Comparison of ENCODE assay signal across 8 cellular contexts in the genomic region with DNA sequence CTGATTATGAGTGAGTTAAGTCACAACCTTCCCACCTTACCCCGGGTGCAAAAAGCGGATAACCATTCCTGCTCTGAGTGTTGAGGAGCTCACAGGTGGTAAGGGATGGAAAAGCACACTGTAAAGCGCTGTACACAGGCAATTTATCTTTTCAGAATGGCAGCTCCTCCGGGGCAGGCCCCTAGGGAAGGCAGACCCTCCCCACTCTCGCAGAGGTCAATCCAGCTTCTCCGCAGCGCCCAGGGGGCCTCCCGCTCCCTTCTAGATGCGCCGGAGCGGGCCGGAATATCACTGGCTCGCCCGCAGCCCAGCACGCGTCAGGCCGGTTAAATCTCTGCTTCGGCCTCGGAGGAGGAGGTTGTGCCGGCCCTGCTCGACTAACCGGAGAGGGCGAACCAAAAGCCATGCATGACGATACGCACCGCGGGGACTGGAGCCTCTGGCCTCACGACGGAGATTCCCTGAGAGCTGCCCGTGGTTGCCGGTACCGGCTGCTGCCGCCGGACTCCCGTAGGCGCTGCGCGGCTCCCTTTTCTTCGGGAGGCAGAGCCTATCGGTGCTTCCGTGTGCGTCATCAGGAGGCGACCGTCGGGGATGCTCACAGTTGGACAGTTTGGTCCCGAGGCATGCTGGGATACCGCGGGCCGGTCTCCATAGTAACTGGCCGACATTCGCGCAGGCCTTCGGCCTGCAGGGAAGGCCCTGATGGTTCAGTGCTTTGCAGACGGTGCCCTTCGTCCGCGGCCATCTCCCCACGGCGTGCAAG. TPM values are rescaled to one million over a fixed set of nuclear protein-coding genes. Genes with fewer than 3 reads are reported as not detected.
A peak's percentile ranks its signal among the peaks of the same experiment; 100 is the strongest.
DNase-seq lines count a peak whose midpoint lies in the region; ATAC-seq lines count a peak whose summit lies in the region.

Gene BRMS1 (minus strand): TSS at position 555 of the 766 bp plus-strand sequence. CDS start 2,870 bp downstream, outside the sequence.

- H3K36me3 Mint-ChIP-seq in CD8-positive, alpha-beta memory T cell = peaks cover 4 to 49% (median 8%) of the 10 kb centered on the region in 3 donors

- POLR2A ChIA-PET in CD8-positive, alpha-beta memory T cell (lab: Charles Lee) = interaction anchor here (0.6 to 1.8 kb wide), 6 partner anchors 18 to 498 kb away, joined by 3 to 8 read pairs (median 6); partner anchors contain the start of genes CD248, RBM4 and SLC29A2
- POLR2A ChIA-PET in activated CD8-positive, alpha-beta memory T cell treated with anti-CD3 and anti-CD28 coated beads for 36 hours (lab: Charles Lee) = interaction anchor here (0.6 to 2.0 kb wide), 5 partner anchors 27 to 402 kb away, joined by 3 to 7 read pairs (median 5); partner anchors contain the start of gene CD248

- H3K4me1 ChIP-seq in CD8-positive, alpha-beta memory T cell (ENCODE audit: insufficient read depth, low read length) = peaks cover 45% of the 10 kb centered on the region
- H3K4me1 ChIP-seq in effector memory CD4-positive, alpha-beta T cell (ENCODE audit: control insufficient read depth, insufficient read depth, low read length, poor library complexity, severe bottlenecking) = peaks cover 27% of the 10 kb centered on the region

- ATAC-seq in GM19468 (IDR thresholded peaks at IDR 0.05; ENCODE audit: extremely low read depth, unreplicated experiment) = peak; percentile 48

- H3K4me3 Mint-ChIP-seq in CD8-positive, alpha-beta memory T cell = peak within 1 kb of the TSS; percentile 96 to 100 (median 97)

- no peaks in the 10 kb centered on the region for H3K27me3 ChIP-seq in CD8-positive, alpha-beta memory T cell (ENCODE audit: insufficient read depth, low read length, poor library complexity, severe bottlenecking)
- H3K27me3 ChIP-seq in effector memory CD4-positive, alpha-beta T cell (replicated peaks; ENCODE audit: control insufficient read depth, insufficient read depth, low read length, poor library complexity, severe bottlenecking) = no peaks in the 10 kb centered on the region

- peaks cover 0 to 4% (median 0%) of the 10 kb centered on the region in 5 donors for H3K9me3 Mint-ChIP-seq in CD8-positive, alpha-beta memory T cell

- CTCF ChIA-PET in CD8-positive, alpha-beta memory T cell (lab: Charles Lee) = interaction anchor here (0.7 to 8.6 kb wide), 9 partner anchors 8 to 44 kb away, joined by 3 to 72 read pairs (median 6); partner anchors contain the start of genes RIN1 and SLC29A2
- CTCF ChIA-PET in activated CD8-positive, alpha-beta memory T cell treated with anti-CD3 and anti-CD28 coated beads for 36 hours (lab: Charles Lee) = interaction anchor here (0.6 to 5.4 kb wide), 12 partner anchors 9 to 277 kb away, joined by 3 to 36 read pairs (median 3); partner anchors contain the start of genes MRPL11, RIN1, SLC29A2 and YIF1A

- peak within 1 kb of the TSS; percentile 96 to 99 (median 98) for H3K27ac Mint-ChIP-seq in CD8-positive, alpha-beta memory T cell

- peaks cover 22% of the 10 kb centered on the region for H3K36me3 ChIP-seq in CD8-positive, alpha-beta memory T cell (ENCODE audit: insufficient read depth, low read length)
- peaks cover 24% of the 10 kb centered on the region for H3K36me3 ChIP-seq in effector memory CD4-positive, alpha-beta T cell (ENCODE audit: control insufficient read depth, insufficient read depth, low read length)

- DNase-seq in CD8-positive, alpha-beta memory T cell = peak; percentile 92 to 98 (median 94)
- DNase-seq in HT1080 (ENCODE audit: low read depth) = peak; percentile 92
- DNase-seq in NOMO-1 (lab: John Stamatoyannopoulos, UW; ENCODE audit: unreplicated experiment in 2 of 2) = peak; percentile 86 to 91
- DNase-seq in effector memory CD4-positive, alpha-beta T cell = peak; percentile 91 to 95 (median 92)
- peak; percentile 97 for DNase-seq in medulla oblongata (ENCODE audit: extremely low spot score)
- DNase-seq in stimulated activated CD4-positive, alpha-beta T cell treated with anti-CD3 and anti-CD28 coated beads, TNF-alpha, amount 100 ng/mL, for 48 hours (ENCODE audit: low read depth in 3 of 3) = peak; percentile 92 to 97 (median 94)

- no peaks in the 10 kb centered on the region for H3K9me3 ChIP-seq in CD8-positive, alpha-beta memory T cell (ENCODE audit: low read length)
- H3K9me3 ChIP-seq in effector memory CD4-positive, alpha-beta T cell (ENCODE audit: control insufficient read depth, low read length) = no peaks in the 10 kb centered on the region

- peaks cover 43 to 65% (median 50%) of the 10 kb centered on the region in 3 donors for H3K4me1 Mint-ChIP-seq in CD8-positive, alpha-beta memory T cell

- peaks cover 0 to 10% of the 10 kb centered on the region in 2 donors for H3K27me3 Mint-ChIP-seq in CD8-positive, alpha-beta memory T cell

- peak within 1 kb of the TSS; percentile 92 for H3K27ac ChIP-seq in CD8-positive, alpha-beta memory T cell (ENCODE audit: low read depth, low read length)
- H3K27ac ChIP-seq in effector memory CD4-positive, alpha-beta T cell (ENCODE audit: insufficient read depth, low read length, poor library complexity, severe bottlenecking) = peak within 1 kb of the TSS; percentile 80

- H3K4me3 ChIP-seq in CD8-positive, alpha-beta memory T cell (ENCODE audit: low read length) = peak within 1 kb of the TSS; percentile 96
- H3K4me3 ChIP-seq in effector memory CD4-positive, alpha-beta T cell (ENCODE audit: insufficient read depth, low read depth, low read length, poor library complexity, severe bottlenecking) = peak within 1 kb of the TSS; percentile 86

RNA-seq across cellular contexts. Expression of gene BRMS1, which starts in this region (rescaled TPM):
- total RNA-seq in CD8-positive, alpha-beta memory T cell = 10 to 100 TPM; 66.1 to 66.5 TPM
- 76.4 TPM for polyA plus RNA-seq in CD8-positive, alpha-beta memory T cell
- 69.9 and 78.7 TPM in 2 replicates for total RNA-seq in HT1080 (2014; rRNA removed; shearing (Covaris generic))
- 35.2 and 45.6 TPM in 2 replicates for polyA plus RNA-seq in HT1080 (2015; cell fraction: cytosol; rRNA removed)
- 33.7 and 35.1 TPM in 2 replicates for polyA plus RNA-seq in HT1080 (2015; cell fraction: nucleus; rRNA removed)
- total RNA-seq in activated CD8-positive, alpha-beta memory T cell treated with anti-CD3 and anti-CD28 coated beads for 36 hours = 10 to 100 TPM; 57.1 to 59.3 TPM

Comparison
In these comparisons a context has a peak if more than half of its experiments do, and no peak if none do; other contexts are left out.
1. Peak in every context shown above with its lines: DNase-seq, ATAC-seq, H3K4me3 ChIP-seq and H3K27ac ChIP-seq.